8 cellular contexts compared by ENCODE assay signal in genomic region chr1:70205437-70206118, GRCh38. TPM values are rescaled to one million over a fixed set of nuclear protein-coding genes. Genes with fewer than 3 reads are reported as not detected.
DNase-seq lines count a peak whose midpoint lies in the region; ATAC-seq, FAIRE-seq and TF ChIP-seq lines count a peak whose summit lies in the region.

Gene LRRC40 (minus strand): TSS chr1:70205579. CDS start chr1:70205540, 39 bp downstream.

- ATAC-seq in GM21786 (IDR thresholded peaks at IDR 0.05; ENCODE audit: unreplicated experiment): peak; percentile 85

- H3K27me3 ChIP-seq in esophagus squamous epithelium: no peaks in the 10 kb centered on the region

- H3K4me1 ChIP-seq in esophagus squamous epithelium: peaks cover 16 to 73% (median 34%) of the 10 kb centered on the region in 3 donors

- 0% methylated on average over 9 to 24 of the region's 46 CpGs for WGBS in esophagus squamous epithelium, 2 donors

- FAIRE-seq in RCC 7860 (lab: Jason Lieb, UNC): peak; percentile 63

- peak in 1 of 6 experiments; percentile 57 for TF ChIP-seq CTCF in esophagus squamous epithelium (IDR thresholded peaks at IDR 0.05)

- H3K9me3 ChIP-seq in KOPT-K1 (ENCODE audit: insufficient read depth, low read length, poor library complexity, severe bottlenecking) (no peaks in the 10 kb centered on the region), esophagus squamous epithelium (no peaks in the 10 kb centered on the region)

- DNase-seq in DMS79 (lab: John Stamatoyannopoulos, UW) (peak; percentile 79), RCC 7860 (ENCODE audit: low spot score) (peak; percentile 81), activated T-helper 1 cell treated with Interleukin-2 at 50 U/mL for 16 hours (ENCODE audit: low read depth) (peak; percentile 92), esophagus squamous epithelium (lab: John Stamatoyannopoulos, UW) (peak; percentile 63), myocyte (ENCODE audit: low read depth) (peak; percentile 97)
- peak; percentile 91 to 93 for DNase-seq in stimulated activated CD8-positive, alpha-beta memory T cell treated with anti-CD3 and anti-CD28 coated beads, Interleukin-7, amount 100 ng/mL, for 48 hours (ENCODE audit: extremely low read depth in 1 of 2, low read depth in 1 of 2)

- H3K27ac ChIP-seq in KOPT-K1 (ENCODE audit: low read depth, low read length, poor library complexity, severe bottlenecking) (peak within 1 kb of the TSS; percentile 88), esophagus squamous epithelium (peak within 1 kb of the TSS; percentile 86 to 94 (median 92))

- H3K36me3 ChIP-seq in KOPT-K1 (ENCODE audit: insufficient read depth, low read length) (peaks cover 29% of the 10 kb centered on the region), esophagus squamous epithelium (peaks cover 0 to 17% (median 0%) of the 10 kb centered on the region in 3 donors)

- peak in 3 of 4 donors; percentile 36 to 85 (median 68) for TF ChIP-seq POLR2A in esophagus squamous epithelium (IDR thresholded peaks at IDR 0.05)

- intact Hi-C loops in esophagus squamous epithelium (cut with DNase I): no loop called here

- peak within 1 kb of the TSS; percentile 57 to 80 (median 78) for H3K4me3 ChIP-seq in esophagus squamous epithelium

RNA-seq across cellular contexts. Expression of gene LRRC40, which starts in this region (rescaled TPM):
- total RNA-seq in esophagus squamous epithelium (10 to 100 TPM in 3 of 4 donors, 1 to 10 TPM in 1; 5.5 to 15.3 (median 11.8) TPM), myocyte (14.2 and 15.9 TPM in 2 replicates)
- 3.6 TPM for polyA plus RNA-seq in myocyte (2012)

Comparison
In these comparisons a context has a peak if more than half of its experiments do, and no peak if none do; other contexts are left out.
1. Peak in every context shown above with its lines: DNase-seq, ATAC-seq, H3K4me3 ChIP-seq and H3K27ac ChIP-seq.